Comparison of ENCODE assay signal across 22 cellular contexts in genomic region chr10:4101918-4102654, GRCh38.
A peak's percentile ranks its signal among the peaks of the same experiment; 100 is the strongest.
DNase-seq lines count a peak whose midpoint lies in the region; ATAC-seq and TF ChIP-seq lines count a peak whose summit lies in the region.
"Had no signal": no experiment of that assay in that cellular context is flagged by ENCODE, and none has a peak within 500 bp of the region (broad histone marks: within the 10 kb centered on the region; RNA-seq: fewer than 3 reads in every experiment).

No MANE protein-coding gene starts in this region.

- peak; percentile 89 for ATAC-seq in GM18511 (IDR thresholded peaks at IDR 0.05; ENCODE audit: unreplicated experiment)
- peak; percentile 90 for ATAC-seq in GM19351 (IDR thresholded peaks at IDR 0.05; ENCODE audit: unreplicated experiment)
- peak; percentile 67 for ATAC-seq in HG03460 (IDR thresholded peaks at IDR 0.05; ENCODE audit: unreplicated experiment)
- peak; percentile 87 for ATAC-seq in left lung
- ATAC-seq: esophagus mucosa; naive thymus-derived CD8-positive, alpha-beta T cell; T-cell had no signal

- intact Hi-C loops in left lung (cut with DNase I) (no loop called here), sigmoid colon (cut with DNase I) (no loop called here)

- H3K36me3 ChIP-seq in left lung, result no peaks in the 10 kb centered on the region
- no peaks in the 10 kb centered on the region for H3K36me3 ChIP-seq in sigmoid colon
- H3K36me3 ChIP-seq: ovary, thyroid gland had no signal

- H3K4me3 ChIP-seq in left lung (no peak overlapping the region), sigmoid colon (no peak overlapping the region)
- H3K4me3 ChIP-seq: ovary, thyroid gland had no signal

- TF ChIP-seq EP300 in sigmoid colon (IDR thresholded peaks at IDR 0.05), result no peak

- TF ChIP-seq POLR2A in sigmoid colon (IDR thresholded peaks at IDR 0.05), result no peak

- H3K4me1 ChIP-seq in left lung (no peaks in the 10 kb centered on the region), sigmoid colon (no peaks in the 10 kb centered on the region)
- H3K4me1 ChIP-seq: thyroid gland had no signal

- DNase-seq in left lung, result no peak
- DNase-seq in sigmoid colon, result no peak
- no peak for DNase-seq in NOMO-1 treated with dmso at 0.1 percent for 144 hours (lab: John Stamatoyannopoulos, UW; ENCODE audit: unreplicated experiment)
- DNase-seq in NCI-H2227 treated with DMSO at 0.1 percent for 48 hours (lab: John Stamatoyannopoulos, UW), result no peak
- DNase-seq: activated CD4-positive, alpha-beta T cell treated with anti-CD3 and anti-CD28 coated beads for 1 hour; activated naive CD8-positive, alpha-beta T cell treated with anti-CD3 and anti-CD28 coated beads for 36 hours; CD4-positive, CD25-positive, alpha-beta regulatory T cell; cerebellar nuclear complex; effector CD4-positive, alpha-beta T cell; HFFc6; Kasumi-1; naive thymus-derived CD8-positive, alpha-beta T cell; NCI-H1105; NCI-H2029 treated with DMSO at 0.1 percent for 48 hours; ovary; stimulated activated naive CD4-positive, alpha-beta T cell treated with Interleukin-2 at 50 U/mL for 16 hours; T-cell; thyroid gland had no signal

- no peak for TF ChIP-seq CTCF in left lung (IDR thresholded peaks at IDR 0.05)
- TF ChIP-seq CTCF in sigmoid colon (IDR thresholded peaks at IDR 0.05), result no peak

- no peaks in the 10 kb centered on the region for H3K9me3 ChIP-seq in left lung
- H3K9me3 ChIP-seq in sigmoid colon, result no peaks in the 10 kb centered on the region
- H3K9me3 ChIP-seq: ovary, thyroid gland had no signal

- WGBS in sigmoid colon, 2 donors, result 90 to 95% methylated on average over 8 of the region's 8 CpGs

- no peak overlapping the region for H3K27ac ChIP-seq in left lung
- H3K27ac ChIP-seq in sigmoid colon, result no peak overlapping the region
- H3K27ac ChIP-seq: ovary, thyroid gland had no signal

- H3K27me3 ChIP-seq in left lung, result no peaks in the 10 kb centered on the region
- no peaks in the 10 kb centered on the region for H3K27me3 ChIP-seq in sigmoid colon
- H3K27me3 ChIP-seq: ovary, thyroid gland had no signal
